In the genomic region with DNA sequence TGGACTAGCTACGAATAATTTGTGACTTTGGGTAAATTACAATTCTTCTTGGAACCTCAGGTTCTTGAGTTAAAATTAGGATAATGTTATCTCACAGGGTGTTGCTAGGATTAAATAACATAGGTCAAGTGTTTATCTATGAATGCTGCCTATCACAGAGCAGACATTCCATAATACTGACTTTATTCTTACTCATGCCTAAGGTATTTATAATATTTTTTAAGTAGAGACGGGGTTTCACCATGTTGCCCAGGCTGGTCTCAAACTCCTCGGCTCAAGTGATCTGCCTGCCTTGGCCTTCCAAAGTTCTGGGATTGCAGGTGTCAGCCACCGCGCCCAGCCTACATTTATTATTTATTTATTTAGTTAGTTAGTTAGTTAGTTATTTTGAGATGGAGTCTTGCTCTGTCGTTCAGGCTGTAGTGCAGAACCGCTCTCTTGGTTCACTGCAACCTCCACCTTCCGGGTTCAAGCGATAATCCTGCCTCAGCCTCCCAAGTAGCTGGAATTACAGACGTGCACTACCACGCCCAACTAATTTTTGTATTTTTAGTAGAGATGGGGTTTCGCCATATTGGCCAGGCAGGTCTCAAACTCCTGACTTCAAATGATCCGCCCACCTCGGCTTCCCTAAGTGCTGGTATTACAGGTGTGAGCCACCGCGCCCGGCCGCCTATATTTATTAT, we compare ENCODE assay signal across 6 cellular contexts. TPM values are rescaled to one million over a fixed set of nuclear protein-coding genes. Genes with fewer than 3 reads are reported as not detected.
A peak's percentile ranks its signal among the peaks of the same experiment; 100 is the strongest.
DNase-seq lines count a peak whose midpoint lies in the region; ATAC-seq lines count a peak whose summit lies in the region.

No MANE protein-coding gene starts in this region.

- H2BK120ac ChIP-seq in mesendoderm (ENCODE audit: low read depth, low read length), result peak overlapping the region; percentile 48

- no peaks in the 10 kb centered on the region for H3K27me3 Mint-ChIP-seq in activated naive CD8-positive, alpha-beta T cell treated with anti-CD3 and anti-CD28 coated beads for 36 hours

- peak overlapping the region; percentile 97 for H3K9ac ChIP-seq in mesendoderm (ENCODE audit: low read length)

- no peak overlapping the region for H3K4me3 ChIP-seq in mesendoderm (ENCODE audit: low read length)

- H2BK15ac ChIP-seq in mesendoderm (replicated peaks; ENCODE audit: low read depth), result no peak overlapping the region

- H3K79me2 ChIP-seq in mesendoderm (ENCODE audit: control insufficient read depth, insufficient read depth, low read length), result peaks cover 7% of the 10 kb centered on the region

- no peaks in the 10 kb centered on the region for H3K36me3 ChIP-seq in mesendoderm (ENCODE audit: control insufficient read depth, insufficient read depth, low read length)

- no peaks in the 10 kb centered on the region for H3K9me3 Mint-ChIP-seq in activated naive CD8-positive, alpha-beta T cell treated with anti-CD3 and anti-CD28 coated beads for 36 hours

- peak overlapping the region; percentile 97 for H3K4me3 Mint-ChIP-seq in activated naive CD8-positive, alpha-beta T cell treated with anti-CD3 and anti-CD28 coated beads for 36 hours

- H3K79me1 ChIP-seq in mesendoderm (ENCODE audit: low read length), result peaks cover 5% of the 10 kb centered on the region

- no peaks in the 10 kb centered on the region for H3K27me3 ChIP-seq in mesendoderm (ENCODE audit: insufficient read depth, low read length, poor library complexity)

- H3K4me1 Mint-ChIP-seq in activated naive CD8-positive, alpha-beta T cell treated with anti-CD3 and anti-CD28 coated beads for 36 hours, result peaks cover 45% of the 10 kb centered on the region

- H4K8ac ChIP-seq in mesendoderm (ENCODE audit: low read depth, low read length), result peak overlapping the region; percentile 97

- H3K27ac Mint-ChIP-seq in activated naive CD8-positive, alpha-beta T cell treated with anti-CD3 and anti-CD28 coated beads for 36 hours, result peak overlapping the region; percentile 96

- peak overlapping the region; percentile 96 for H2BK5ac ChIP-seq in mesendoderm (ENCODE audit: low read length)

- peak overlapping the region; percentile 81 for H3K4ac ChIP-seq in mesendoderm (ENCODE audit: low read depth, low read length)

- no peak overlapping the region for H3K23ac ChIP-seq in mesendoderm (ENCODE audit: low read length)

- peaks cover 1% of the 10 kb centered on the region for H3K36me3 Mint-ChIP-seq in activated naive CD8-positive, alpha-beta T cell treated with anti-CD3 and anti-CD28 coated beads for 36 hours

- DNase-seq in GM04503 (ENCODE audit: low read depth), result peak; percentile 35
- no peak for DNase-seq in activated naive CD8-positive, alpha-beta T cell treated with anti-CD3 and anti-CD28 coated beads for 36 hours
- peak; percentile 50 for DNase-seq in mesendoderm
- DNase-seq in SIG-M5 treated with dmso at 0.1 percent for 504 hours (lab: John Stamatoyannopoulos, UW; ENCODE audit: unreplicated experiment), result no peak

- H3K18ac ChIP-seq in mesendoderm (ENCODE audit: low read length), result peak overlapping the region; percentile 81

- ATAC-seq in GM19035 (IDR thresholded peaks at IDR 0.05; ENCODE audit: unreplicated experiment) (no peak), GM19023 (IDR thresholded peaks at IDR 0.05; ENCODE audit: unreplicated experiment) (no peak)

- H2AK5ac ChIP-seq in mesendoderm (ENCODE audit: low read length), result no peak overlapping the region

- H4K5ac ChIP-seq in mesendoderm (ENCODE audit: low read length), result peak overlapping the region; percentile 100

- H3K4me1 ChIP-seq in mesendoderm (ENCODE audit: control insufficient read depth, low read depth, low read length), result peaks cover 2% of the 10 kb centered on the region

- H3K4me2 ChIP-seq in mesendoderm (ENCODE audit: low read length), result peak overlapping the region; percentile 98

- H3K56ac ChIP-seq in mesendoderm (ENCODE audit: low read length), result peak overlapping the region; percentile 99

- no CpG with 5 or more reads among the region's 18 CpGs for WGBS in mesendoderm (ENCODE audit: extremely low coverage, insufficient coverage, low lambda C conversion rate)

- H3K27ac ChIP-seq in mesendoderm (ENCODE audit: low read depth, low read length), result peak overlapping the region; percentile 86

RNA-seq across cellular contexts. Expression of a gene that starts 0.7 kb away (rescaled TPM):
- total RNA-seq in activated naive CD8-positive, alpha-beta T cell treated with anti-CD3 and anti-CD28 coated beads for 36 hours, result 10 to 100 TPM; 53.1 to 55.8 TPM
- 21.8 TPM for polyA plus RNA-seq in mesendoderm (2013, experiment 1 of 2)
- polyA plus RNA-seq in mesendoderm (2013, experiment 2 of 2), result 21.5 TPM

RNA-seq across cellular contexts. Expression of a gene that starts 3.8 kb away (rescaled TPM):
- 10 to 100 TPM; 37.6 to 42.3 TPM for total RNA-seq in activated naive CD8-positive, alpha-beta T cell treated with anti-CD3 and anti-CD28 coated beads for 36 hours
- 46.7 TPM for polyA plus RNA-seq in mesendoderm (2013, experiment 1 of 2)
- polyA plus RNA-seq in mesendoderm (2013, experiment 2 of 2), result 49.0 TPM

RNA-seq across cellular contexts. Expression of a gene that starts 56.9 kb away (rescaled TPM):
- total RNA-seq in activated naive CD8-positive, alpha-beta T cell treated with anti-CD3 and anti-CD28 coated beads for 36 hours, result 10 to 100 TPM; 17.0 to 19.1 TPM
- 7.5 TPM for polyA plus RNA-seq in mesendoderm (2013, experiment 1 of 2)
- polyA plus RNA-seq in mesendoderm (2013, experiment 2 of 2), result 7.3 TPM

RNA-seq across cellular contexts. Expression of a gene that starts 57.0 kb away (rescaled TPM):
- total RNA-seq in activated naive CD8-positive, alpha-beta T cell treated with anti-CD3 and anti-CD28 coated beads for 36 hours, result 10 to 100 TPM; 54.0 to 55.1 TPM
- 22.2 TPM for polyA plus RNA-seq in mesendoderm (2013, experiment 1 of 2)
- 20.1 TPM for polyA plus RNA-seq in mesendoderm (2013, experiment 2 of 2)

Comparison
In these comparisons a context has a peak if more than half of its experiments do, and no peak if none do; other contexts are left out.
1. DNase-seq: peak in GM04503 (single experiment) and mesendoderm (single experiment); none in activated naive CD8-positive, alpha-beta T cell treated with anti-CD3 and anti-CD28 coated beads for 36 hours (single experiment) and SIG-M5 treated with dmso at 0.1 percent for 504 hours (single experiment).